ENCODE assay signal across 8 cellular contexts in genomic region chr12:121805171-121805687, GRCh38. TPM values are rescaled to one million over a fixed set of nuclear protein-coding genes. Genes with fewer than 3 reads are reported as not detected.
DNase-seq lines count a peak whose midpoint lies in the region; ATAC-seq and TF ChIP-seq lines count a peak whose summit lies in the region.

No MANE protein-coding gene starts in this region.

- in situ Hi-C loops in G401 (cut with HindIII; ENCODE audit: low sequenced_read_pairs): no loop called here

- peaks cover 40% of the 10 kb centered on the region for H3K36me3 ChIP-seq in mesodermal cell (ENCODE audit: control insufficient read depth, insufficient read depth, low read length)

- WGBS in mesodermal cell (ENCODE audit: insufficient coverage in 2 of 2), 2 experiments: 0% methylated on average over 8 of the region's 32 CpGs; no CpG with 5 or more reads in 1 of the 2 experiments

- peaks cover 11% of the 10 kb centered on the region for H3K4me1 ChIP-seq in mesodermal cell (ENCODE audit: control insufficient read depth, insufficient read depth, low read length, poor library complexity, severe bottlenecking)

- H3K9me3 ChIP-seq in mesodermal cell (ENCODE audit: control insufficient read depth, low read length): no peaks in the 10 kb centered on the region

- ATAC-seq in HG02759 (IDR thresholded peaks at IDR 0.05; ENCODE audit: unreplicated experiment) (no peak), GM21786 (IDR thresholded peaks at IDR 0.05; ENCODE audit: unreplicated experiment) (no peak)

- DNase-seq in G401 (ENCODE audit: low spot score) (peak; percentile 23), NCI-H748 (lab: John Stamatoyannopoulos, UW; ENCODE audit: unreplicated experiment) (peak; percentile 47), choroid plexus epithelial cell (ENCODE audit: low read depth) (no peak), NCI-H226 (no peak)
- no peak for DNase-seq in activated CD4-positive, alpha-beta T cell treated with anti-CD3 and anti-CD28 coated beads for 4 hours

- no peak for TF ChIP-seq CTCF in choroid plexus epithelial cell (conservative IDR thresholded peaks at IDR 0.05; ENCODE audit: low read depth, low read length)

- H3K4me3 ChIP-seq in choroid plexus epithelial cell (ENCODE audit: low read depth, low read length) (peak overlapping the region; percentile 63), mesodermal cell (ENCODE audit: extremely low read depth, insufficient read depth, low read length, poor library complexity, severe bottlenecking) (peak overlapping the region; percentile 78)

- H3K27ac ChIP-seq in mesodermal cell (ENCODE audit: low read depth, low read length, severe bottlenecking): peak overlapping the region; percentile 41

RNA-seq across cellular contexts. Expression of gene SETD1B, which starts 1.4 kb away (rescaled TPM):
- total RNA-seq in G401 (2014; rRNA removed; shearing (Covaris generic)): 0.62 and 2.8 TPM in 2 replicates
- 7.9 TPM for polyA plus RNA-seq in mesodermal cell (2013, experiment 1 of 2)
- 7.2 TPM for polyA plus RNA-seq in mesodermal cell (2013, experiment 2 of 2)

RNA-seq across cellular contexts. Expression of gene RHOF, which starts 11.7 kb away (rescaled TPM):
- 35.3 and 46.6 TPM in 2 replicates for total RNA-seq in G401 (2014; rRNA removed; shearing (Covaris generic))
- polyA plus RNA-seq in mesodermal cell (2013, experiment 1 of 2): 21.6 TPM
- polyA plus RNA-seq in mesodermal cell (2013, experiment 2 of 2): 20.1 TPM

RNA-seq across cellular contexts. Expression of gene HPD, which starts 53.4 kb away (rescaled TPM):
- 16.2 and 20.0 TPM in 2 replicates for total RNA-seq in G401 (2014; rRNA removed; shearing (Covaris generic))
- 1.0 TPM for polyA plus RNA-seq in mesodermal cell (2013, experiment 1 of 2)
- 0.30 TPM for polyA plus RNA-seq in mesodermal cell (2013, experiment 2 of 2)

Comparison
In these comparisons a context has a peak if more than half of its experiments do, and no peak if none do; other contexts are left out.
1. DNase-seq: peak in G401 (single experiment) and NCI-H748 (single experiment); none in choroid plexus epithelial cell (single experiment), NCI-H226 (single experiment) and activated CD4-positive, alpha-beta T cell treated with anti-CD3 and anti-CD28 coated beads for 4 hours (0 of 2).